8 cellular contexts compared by ENCODE assay signal in the genomic region with DNA sequence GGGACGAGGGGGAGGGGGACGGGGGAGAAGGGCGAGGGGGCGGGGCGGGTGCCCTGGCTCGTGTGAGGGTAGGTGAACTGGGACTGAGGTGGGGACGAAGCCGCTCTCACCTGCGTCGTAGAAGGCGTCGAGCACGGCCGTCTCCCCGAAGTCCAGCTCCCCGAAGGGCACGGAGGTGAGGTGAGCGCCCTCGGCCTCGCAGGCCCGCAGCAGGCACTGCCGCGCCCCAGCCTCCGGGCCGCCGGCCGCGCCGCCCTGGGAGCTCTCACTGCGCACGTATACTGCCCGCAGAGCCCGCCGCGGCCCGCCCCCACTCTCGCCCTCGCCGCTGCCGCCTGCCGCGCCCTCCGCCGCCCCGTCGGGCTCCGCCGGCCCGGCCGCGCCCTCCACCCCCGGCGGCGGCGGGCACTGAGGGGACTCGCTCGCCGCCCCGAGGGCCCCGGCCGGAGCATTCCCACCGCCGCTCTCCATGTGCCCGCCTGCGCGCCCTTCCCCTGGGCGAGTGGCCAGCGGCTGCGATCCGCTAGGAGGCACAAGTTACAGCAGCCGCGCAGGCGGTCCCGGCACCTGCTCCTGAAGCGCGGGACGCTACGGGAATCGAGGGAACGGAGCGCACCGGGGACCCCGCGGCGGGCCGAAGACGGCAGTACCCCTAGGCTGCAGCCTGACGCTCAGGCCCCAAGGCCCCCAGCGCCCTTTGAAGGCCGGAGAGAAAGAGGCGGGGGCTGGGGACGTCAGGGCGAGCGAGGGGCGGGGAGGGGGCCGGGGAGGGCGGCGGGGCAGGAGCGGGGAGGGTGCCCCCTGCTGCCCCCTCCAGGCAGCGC. TPM values are rescaled to one million over a fixed set of nuclear protein-coding genes. Genes with fewer than 3 reads are reported as not detected.
DNase-seq lines count a peak whose midpoint lies in the region; ATAC-seq and TF ChIP-seq lines count a peak whose summit lies in the region.

A gene with protein sequence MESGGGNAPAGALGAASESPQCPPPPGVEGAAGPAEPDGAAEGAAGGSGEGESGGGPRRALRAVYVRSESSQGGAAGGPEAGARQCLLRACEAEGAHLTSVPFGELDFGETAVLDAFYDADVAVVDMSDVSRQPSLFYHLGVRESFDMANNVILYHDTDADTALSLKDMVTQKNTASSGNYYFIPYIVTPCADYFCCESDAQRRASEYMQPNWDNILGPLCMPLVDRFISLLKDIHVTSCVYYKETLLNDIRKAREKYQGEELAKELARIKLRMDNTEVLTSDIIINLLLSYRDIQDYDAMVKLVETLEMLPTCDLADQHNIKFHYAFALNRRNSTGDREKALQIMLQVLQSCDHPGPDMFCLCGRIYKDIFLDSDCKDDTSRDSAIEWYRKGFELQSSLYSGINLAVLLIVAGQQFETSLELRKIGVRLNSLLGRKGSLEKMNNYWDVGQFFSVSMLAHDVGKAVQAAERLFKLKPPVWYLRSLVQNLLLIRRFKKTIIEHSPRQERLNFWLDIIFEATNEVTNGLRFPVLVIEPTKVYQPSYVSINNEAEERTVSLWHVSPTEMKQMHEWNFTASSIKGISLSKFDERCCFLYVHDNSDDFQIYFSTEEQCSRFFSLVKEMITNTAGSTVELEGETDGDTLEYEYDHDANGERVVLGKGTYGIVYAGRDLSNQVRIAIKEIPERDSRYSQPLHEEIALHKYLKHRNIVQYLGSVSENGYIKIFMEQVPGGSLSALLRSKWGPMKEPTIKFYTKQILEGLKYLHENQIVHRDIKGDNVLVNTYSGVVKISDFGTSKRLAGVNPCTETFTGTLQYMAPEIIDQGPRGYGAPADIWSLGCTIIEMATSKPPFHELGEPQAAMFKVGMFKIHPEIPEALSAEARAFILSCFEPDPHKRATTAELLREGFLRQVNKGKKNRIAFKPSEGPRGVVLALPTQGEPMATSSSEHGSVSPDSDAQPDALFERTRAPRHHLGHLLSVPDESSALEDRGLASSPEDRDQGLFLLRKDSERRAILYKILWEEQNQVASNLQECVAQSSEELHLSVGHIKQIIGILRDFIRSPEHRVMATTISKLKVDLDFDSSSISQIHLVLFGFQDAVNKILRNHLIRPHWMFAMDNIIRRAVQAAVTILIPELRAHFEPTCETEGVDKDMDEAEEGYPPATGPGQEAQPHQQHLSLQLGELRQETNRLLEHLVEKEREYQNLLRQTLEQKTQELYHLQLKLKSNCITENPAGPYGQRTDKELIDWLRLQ (N-terminal part only) (minus strand): TSS at position 718 of the 824 bp plus-strand sequence. CDS start 247 bp downstream, at position 471.

- no peaks in the 10 kb centered on the region for H3K9me3 ChIP-seq in iPS DF 6.9 (ENCODE audit: control insufficient read depth, insufficient read depth, low read length)

- intact Hi-C loops in activated T-helper 1 cell treated with anti-CD3 and anti-CD28 coated beads, Interleukin-12 subunit alpha, Interleukin-12 subunit beta, Interleukin-2, Interleukin-4 antibody, amounts not matched to agents 30 ng/mL and 10 ng/mL and 1 ng/mL, durations not matched to agents 14 hours and 24 hours and 36 hours (cut with micrococcal nuclease), result loop anchor here (5.0 kb wide), 1 partner anchor 143 kb away; no protein-coding TSS in a partner anchor

- DNase-seq in NCI-H748 (lab: John Stamatoyannopoulos, UW; ENCODE audit: unreplicated experiment) (peak; percentile 55), NCI-H748 treated with DMSO at 0.1 percent for 48 hours (lab: John Stamatoyannopoulos, UW) (no peak), iPS DF 6.9 (ENCODE audit: low read depth, low spot score) (no peak)
- no peak for DNase-seq in activated T-helper 1 cell treated with anti-CD3 and anti-CD28 coated beads, Interleukin-12 subunit alpha, Interleukin-12 subunit beta, Interleukin-2, Interleukin-4 antibody, amounts not matched to agents 30 ng/mL and 10 ng/mL and 1 ng/mL, durations not matched to agents 14 hours and 24 hours and 36 hours (ENCODE audit: low spot score)
- peak in 1 of 2 donors; percentile 3 for DNase-seq in stimulated activated effector memory CD8-positive, alpha-beta T cell treated with anti-CD3 and anti-CD28 coated beads, Interleukin-12 subunit alpha, Interleukin-12 subunit beta, amount 100 ng/mL, for 72 hours (ENCODE audit: low spot score in 2 of 2)

- H3K36me3 Mint-ChIP-seq in activated T-helper 1 cell treated with anti-CD3 and anti-CD28 coated beads, Interleukin-12 subunit alpha, Interleukin-12 subunit beta, Interleukin-2, Interleukin-4 antibody, amounts not matched to agents 30 ng/mL and 10 ng/mL and 1 ng/mL, durations not matched to agents 14 hours and 24 hours and 36 hours (ENCODE audit: low read depth), result no peaks in the 10 kb centered on the region
- H3K36me3 Mint-ChIP-seq in stimulated activated effector memory CD8-positive, alpha-beta T cell treated with anti-CD3 and anti-CD28 coated beads, Interleukin-12 subunit alpha, Interleukin-12 subunit beta, amount 100 ng/mL, for 72 hours, result no peaks in the 10 kb centered on the region

- no peak within 1 kb of the TSS for H3K27ac ChIP-seq in iPS DF 6.9 (ENCODE audit: low read length)

- H3K36me3 ChIP-seq in iPS DF 6.9 (ENCODE audit: control insufficient read depth, insufficient read depth, low read length), result no peaks in the 10 kb centered on the region

- no peaks in the 10 kb centered on the region; the same call in 1 of the 2 replicates for H3K27me3 ChIP-seq in iPS DF 6.9 (ENCODE audit: control insufficient read depth, insufficient read depth, low read length)

- H3K4me1 Mint-ChIP-seq in activated T-helper 1 cell treated with anti-CD3 and anti-CD28 coated beads, Interleukin-12 subunit alpha, Interleukin-12 subunit beta, Interleukin-2, Interleukin-4 antibody, amounts not matched to agents 30 ng/mL and 10 ng/mL and 1 ng/mL, durations not matched to agents 14 hours and 24 hours and 36 hours (ENCODE audit: low read depth), result no peaks in the 10 kb centered on the region
- H3K4me1 Mint-ChIP-seq in stimulated activated effector memory CD8-positive, alpha-beta T cell treated with anti-CD3 and anti-CD28 coated beads, Interleukin-12 subunit alpha, Interleukin-12 subunit beta, amount 100 ng/mL, for 72 hours, result no peaks in the 10 kb centered on the region

- peak; percentile 79 for ATAC-seq in stimulated activated effector memory CD8-positive, alpha-beta T cell treated with anti-CD3 and anti-CD28 coated beads, Interleukin-12 subunit alpha, Interleukin-12 subunit beta, amount 100 ng/mL, for 72 hours
- ATAC-seq in HG03025 (IDR thresholded peaks at IDR 0.05; ENCODE audit: low FRiP score, unreplicated experiment) (no peak), HG02571 (IDR thresholded peaks at IDR 0.05; ENCODE audit: unreplicated experiment) (no peak)

- peak within 1 kb of the TSS; percentile 64; the same call in 1 of the 2 replicates for H3K4me3 ChIP-seq in iPS DF 6.9 (ENCODE audit: low read length)

- H3K4me1 ChIP-seq in iPS DF 6.9 (ENCODE audit: control insufficient read depth, insufficient read depth, low read length), result no peaks in the 10 kb centered on the region

- H3K4me3 Mint-ChIP-seq in activated T-helper 1 cell treated with anti-CD3 and anti-CD28 coated beads, Interleukin-12 subunit alpha, Interleukin-12 subunit beta, Interleukin-2, Interleukin-4 antibody, amounts not matched to agents 30 ng/mL and 10 ng/mL and 1 ng/mL, durations not matched to agents 14 hours and 24 hours and 36 hours, result peak within 1 kb of the TSS; percentile 51
- H3K4me3 Mint-ChIP-seq in stimulated activated effector memory CD8-positive, alpha-beta T cell treated with anti-CD3 and anti-CD28 coated beads, Interleukin-12 subunit alpha, Interleukin-12 subunit beta, amount 100 ng/mL, for 72 hours, result peak within 1 kb of the TSS; percentile 54

- WGBS in iPS DF 6.9 (ENCODE audit: insufficient coverage, insufficient read length), result no CpG with 5 or more reads among the region's 100 CpGs

- H3K9me3 Mint-ChIP-seq in activated T-helper 1 cell treated with anti-CD3 and anti-CD28 coated beads, Interleukin-12 subunit alpha, Interleukin-12 subunit beta, Interleukin-2, Interleukin-4 antibody, amounts not matched to agents 30 ng/mL and 10 ng/mL and 1 ng/mL, durations not matched to agents 14 hours and 24 hours and 36 hours, result no peaks in the 10 kb centered on the region
- no peaks in the 10 kb centered on the region for H3K9me3 Mint-ChIP-seq in stimulated activated effector memory CD8-positive, alpha-beta T cell treated with anti-CD3 and anti-CD28 coated beads, Interleukin-12 subunit alpha, Interleukin-12 subunit beta, amount 100 ng/mL, for 72 hours

- peak; percentile 31; the same call in 1 of the 2 replicates for TF ChIP-seq CTCF in LNCAP (IDR thresholded peaks at IDR 0.05)

- H3K27me3 Mint-ChIP-seq in activated T-helper 1 cell treated with anti-CD3 and anti-CD28 coated beads, Interleukin-12 subunit alpha, Interleukin-12 subunit beta, Interleukin-2, Interleukin-4 antibody, amounts not matched to agents 30 ng/mL and 10 ng/mL and 1 ng/mL, durations not matched to agents 14 hours and 24 hours and 36 hours (ENCODE audit: insufficient read depth), result peaks cover 24% of the 10 kb centered on the region

- no peak within 1 kb of the TSS for H3K27ac Mint-ChIP-seq in activated T-helper 1 cell treated with anti-CD3 and anti-CD28 coated beads, Interleukin-12 subunit alpha, Interleukin-12 subunit beta, Interleukin-2, Interleukin-4 antibody, amounts not matched to agents 30 ng/mL and 10 ng/mL and 1 ng/mL, durations not matched to agents 14 hours and 24 hours and 36 hours
- no peak within 1 kb of the TSS for H3K27ac Mint-ChIP-seq in stimulated activated effector memory CD8-positive, alpha-beta T cell treated with anti-CD3 and anti-CD28 coated beads, Interleukin-12 subunit alpha, Interleukin-12 subunit beta, amount 100 ng/mL, for 72 hours

RNA-seq across cellular contexts. Expression of the gene that starts here (rescaled TPM):
- total RNA-seq in activated T-helper 1 cell treated with anti-CD3 and anti-CD28 coated beads, Interleukin-12 subunit alpha, Interleukin-12 subunit beta, Interleukin-2, Interleukin-4 antibody, amounts not matched to agents 30 ng/mL and 10 ng/mL and 1 ng/mL, durations not matched to agents 14 hours and 24 hours and 36 hours, result 0.10 and 0.18 TPM in 2 replicates
